2 cellular contexts compared by ENCODE assay signal in the genomic region with DNA sequence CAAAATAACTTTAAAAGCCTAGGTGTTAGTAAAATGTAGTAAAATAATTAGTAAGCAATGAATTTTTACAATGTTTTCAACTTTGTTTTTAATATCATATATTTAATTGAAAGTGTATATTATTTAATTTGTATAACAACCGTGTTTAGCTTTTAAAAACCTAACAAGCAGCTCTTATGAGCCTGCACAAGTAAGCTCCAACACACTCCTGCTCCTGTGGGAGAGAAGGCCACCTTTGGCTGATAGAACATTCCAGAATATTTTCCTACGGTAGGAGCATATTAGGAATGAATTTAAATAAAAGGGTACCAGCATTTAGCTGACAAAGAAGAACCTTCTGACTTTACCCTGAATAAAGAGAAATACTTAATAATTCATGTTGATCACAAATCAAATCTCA.
TF ChIP-seq lines count a peak whose summit lies in the region.

No MANE protein-coding gene starts in this region.

TF ChIP-seq in SK-N-SH treated with all-trans-retinoic acid at 6 μM for 48 hours, 23 proteins besides CTCF, POLR2A, EP300 and RAD21 (continued from another document):
- TF ChIP-seq, protein P1, sequence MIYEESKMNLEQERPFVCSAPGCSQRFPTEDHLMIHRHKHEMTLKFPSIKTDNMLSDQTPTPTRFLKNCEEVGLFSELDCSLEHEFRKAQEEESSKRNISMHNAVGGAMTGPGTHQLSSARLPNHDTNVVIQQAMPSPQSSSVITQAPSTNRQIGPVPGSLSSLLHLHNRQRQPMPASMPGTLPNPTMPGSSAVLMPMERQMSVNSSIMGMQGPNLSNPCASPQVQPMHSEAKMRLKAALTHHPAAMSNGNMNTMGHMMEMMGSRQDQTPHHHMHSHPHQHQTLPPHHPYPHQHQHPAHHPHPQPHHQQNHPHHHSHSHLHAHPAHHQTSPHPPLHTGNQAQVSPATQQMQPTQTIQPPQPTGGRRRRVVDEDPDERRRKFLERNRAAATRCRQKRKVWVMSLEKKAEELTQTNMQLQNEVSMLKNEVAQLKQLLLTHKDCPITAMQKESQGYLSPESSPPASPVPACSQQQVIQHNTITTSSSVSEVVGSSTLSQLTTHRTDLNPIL (CRISPR knock-in tag; IDR thresholded peaks at IDR 0.05; ENCODE audit: low read depth), result no peak
- TF ChIP-seq ZFP3 (CRISPR knock-in tag; IDR thresholded peaks at IDR 0.05) (no peak), ZNF8 (CRISPR knock-in tag; IDR thresholded peaks at IDR 0.05) (no peak), ZNF565 (CRISPR knock-in tag; conservative IDR thresholded peaks at IDR 0.05; ENCODE audit: low read depth) (no peak), RARB (CRISPR knock-in tag; IDR thresholded peaks at IDR 0.05) (no peak), CSDC2 (CRISPR knock-in tag; IDR thresholded peaks at IDR 0.05) (no peak), TCF4 (CRISPR knock-in tag; IDR thresholded peaks at IDR 0.05; ENCODE audit: borderline replicate concordance) (no peak), ISL1 (CRISPR knock-in tag; IDR thresholded peaks at IDR 0.05) (no peak), ARNTL (CRISPR knock-in tag; IDR thresholded peaks at IDR 0.05; ENCODE audit: borderline replicate concordance, low read depth) (no peak)
- TF ChIP-seq, protein P2, sequence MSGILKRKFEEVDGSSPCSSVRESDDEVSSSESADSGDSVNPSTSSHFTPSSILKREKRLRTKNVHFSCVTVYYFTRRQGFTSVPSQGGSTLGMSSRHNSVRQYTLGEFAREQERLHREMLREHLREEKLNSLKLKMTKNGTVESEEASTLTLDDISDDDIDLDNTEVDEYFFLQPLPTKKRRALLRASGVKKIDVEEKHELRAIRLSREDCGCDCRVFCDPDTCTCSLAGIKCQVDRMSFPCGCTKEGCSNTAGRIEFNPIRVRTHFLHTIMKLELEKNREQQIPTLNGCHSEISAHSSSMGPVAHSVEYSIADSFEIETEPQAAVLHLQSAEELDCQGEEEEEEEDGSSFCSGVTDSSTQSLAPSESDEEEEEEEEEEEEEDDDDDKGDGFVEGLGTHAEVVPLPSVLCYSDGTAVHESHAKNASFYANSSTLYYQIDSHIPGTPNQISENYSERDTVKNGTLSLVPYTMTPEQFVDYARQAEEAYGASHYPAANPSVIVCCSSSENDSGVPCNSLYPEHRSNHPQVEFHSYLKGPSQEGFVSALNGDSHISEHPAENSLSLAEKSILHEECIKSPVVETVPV (CRISPR knock-in tag; IDR thresholded peaks at IDR 0.05), result no peak
- TF ChIP-seq, protein P3, sequence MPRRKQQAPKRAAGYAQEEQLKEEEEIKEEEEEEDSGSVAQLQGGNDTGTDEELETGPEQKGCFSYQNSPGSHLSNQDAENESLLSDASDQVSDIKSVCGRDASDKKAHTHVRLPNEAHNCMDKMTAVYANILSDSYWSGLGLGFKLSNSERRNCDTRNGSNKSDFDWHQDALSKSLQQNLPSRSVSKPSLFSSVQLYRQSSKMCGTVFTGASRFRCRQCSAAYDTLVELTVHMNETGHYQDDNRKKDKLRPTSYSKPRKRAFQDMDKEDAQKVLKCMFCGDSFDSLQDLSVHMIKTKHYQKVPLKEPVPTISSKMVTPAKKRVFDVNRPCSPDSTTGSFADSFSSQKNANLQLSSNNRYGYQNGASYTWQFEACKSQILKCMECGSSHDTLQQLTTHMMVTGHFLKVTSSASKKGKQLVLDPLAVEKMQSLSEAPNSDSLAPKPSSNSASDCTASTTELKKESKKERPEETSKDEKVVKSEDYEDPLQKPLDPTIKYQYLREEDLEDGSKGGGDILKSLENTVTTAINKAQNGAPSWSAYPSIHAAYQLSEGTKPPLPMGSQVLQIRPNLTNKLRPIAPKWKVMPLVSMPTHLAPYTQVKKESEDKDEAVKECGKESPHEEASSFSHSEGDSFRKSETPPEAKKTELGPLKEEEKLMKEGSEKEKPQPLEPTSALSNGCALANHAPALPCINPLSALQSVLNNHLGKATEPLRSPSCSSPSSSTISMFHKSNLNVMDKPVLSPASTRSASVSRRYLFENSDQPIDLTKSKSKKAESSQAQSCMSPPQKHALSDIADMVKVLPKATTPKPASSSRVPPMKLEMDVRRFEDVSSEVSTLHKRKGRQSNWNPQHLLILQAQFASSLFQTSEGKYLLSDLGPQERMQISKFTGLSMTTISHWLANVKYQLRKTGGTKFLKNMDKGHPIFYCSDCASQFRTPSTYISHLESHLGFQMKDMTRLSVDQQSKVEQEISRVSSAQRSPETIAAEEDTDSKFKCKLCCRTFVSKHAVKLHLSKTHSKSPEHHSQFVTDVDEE (CRISPR knock-in tag; IDR thresholded peaks at IDR 0.05), result no peak

TF ChIP-seq in GM23338, 12 proteins besides CTCF, POLR2A, EP300 and RAD21 (continued from another document):
- TF ChIP-seq, protein P4, sequence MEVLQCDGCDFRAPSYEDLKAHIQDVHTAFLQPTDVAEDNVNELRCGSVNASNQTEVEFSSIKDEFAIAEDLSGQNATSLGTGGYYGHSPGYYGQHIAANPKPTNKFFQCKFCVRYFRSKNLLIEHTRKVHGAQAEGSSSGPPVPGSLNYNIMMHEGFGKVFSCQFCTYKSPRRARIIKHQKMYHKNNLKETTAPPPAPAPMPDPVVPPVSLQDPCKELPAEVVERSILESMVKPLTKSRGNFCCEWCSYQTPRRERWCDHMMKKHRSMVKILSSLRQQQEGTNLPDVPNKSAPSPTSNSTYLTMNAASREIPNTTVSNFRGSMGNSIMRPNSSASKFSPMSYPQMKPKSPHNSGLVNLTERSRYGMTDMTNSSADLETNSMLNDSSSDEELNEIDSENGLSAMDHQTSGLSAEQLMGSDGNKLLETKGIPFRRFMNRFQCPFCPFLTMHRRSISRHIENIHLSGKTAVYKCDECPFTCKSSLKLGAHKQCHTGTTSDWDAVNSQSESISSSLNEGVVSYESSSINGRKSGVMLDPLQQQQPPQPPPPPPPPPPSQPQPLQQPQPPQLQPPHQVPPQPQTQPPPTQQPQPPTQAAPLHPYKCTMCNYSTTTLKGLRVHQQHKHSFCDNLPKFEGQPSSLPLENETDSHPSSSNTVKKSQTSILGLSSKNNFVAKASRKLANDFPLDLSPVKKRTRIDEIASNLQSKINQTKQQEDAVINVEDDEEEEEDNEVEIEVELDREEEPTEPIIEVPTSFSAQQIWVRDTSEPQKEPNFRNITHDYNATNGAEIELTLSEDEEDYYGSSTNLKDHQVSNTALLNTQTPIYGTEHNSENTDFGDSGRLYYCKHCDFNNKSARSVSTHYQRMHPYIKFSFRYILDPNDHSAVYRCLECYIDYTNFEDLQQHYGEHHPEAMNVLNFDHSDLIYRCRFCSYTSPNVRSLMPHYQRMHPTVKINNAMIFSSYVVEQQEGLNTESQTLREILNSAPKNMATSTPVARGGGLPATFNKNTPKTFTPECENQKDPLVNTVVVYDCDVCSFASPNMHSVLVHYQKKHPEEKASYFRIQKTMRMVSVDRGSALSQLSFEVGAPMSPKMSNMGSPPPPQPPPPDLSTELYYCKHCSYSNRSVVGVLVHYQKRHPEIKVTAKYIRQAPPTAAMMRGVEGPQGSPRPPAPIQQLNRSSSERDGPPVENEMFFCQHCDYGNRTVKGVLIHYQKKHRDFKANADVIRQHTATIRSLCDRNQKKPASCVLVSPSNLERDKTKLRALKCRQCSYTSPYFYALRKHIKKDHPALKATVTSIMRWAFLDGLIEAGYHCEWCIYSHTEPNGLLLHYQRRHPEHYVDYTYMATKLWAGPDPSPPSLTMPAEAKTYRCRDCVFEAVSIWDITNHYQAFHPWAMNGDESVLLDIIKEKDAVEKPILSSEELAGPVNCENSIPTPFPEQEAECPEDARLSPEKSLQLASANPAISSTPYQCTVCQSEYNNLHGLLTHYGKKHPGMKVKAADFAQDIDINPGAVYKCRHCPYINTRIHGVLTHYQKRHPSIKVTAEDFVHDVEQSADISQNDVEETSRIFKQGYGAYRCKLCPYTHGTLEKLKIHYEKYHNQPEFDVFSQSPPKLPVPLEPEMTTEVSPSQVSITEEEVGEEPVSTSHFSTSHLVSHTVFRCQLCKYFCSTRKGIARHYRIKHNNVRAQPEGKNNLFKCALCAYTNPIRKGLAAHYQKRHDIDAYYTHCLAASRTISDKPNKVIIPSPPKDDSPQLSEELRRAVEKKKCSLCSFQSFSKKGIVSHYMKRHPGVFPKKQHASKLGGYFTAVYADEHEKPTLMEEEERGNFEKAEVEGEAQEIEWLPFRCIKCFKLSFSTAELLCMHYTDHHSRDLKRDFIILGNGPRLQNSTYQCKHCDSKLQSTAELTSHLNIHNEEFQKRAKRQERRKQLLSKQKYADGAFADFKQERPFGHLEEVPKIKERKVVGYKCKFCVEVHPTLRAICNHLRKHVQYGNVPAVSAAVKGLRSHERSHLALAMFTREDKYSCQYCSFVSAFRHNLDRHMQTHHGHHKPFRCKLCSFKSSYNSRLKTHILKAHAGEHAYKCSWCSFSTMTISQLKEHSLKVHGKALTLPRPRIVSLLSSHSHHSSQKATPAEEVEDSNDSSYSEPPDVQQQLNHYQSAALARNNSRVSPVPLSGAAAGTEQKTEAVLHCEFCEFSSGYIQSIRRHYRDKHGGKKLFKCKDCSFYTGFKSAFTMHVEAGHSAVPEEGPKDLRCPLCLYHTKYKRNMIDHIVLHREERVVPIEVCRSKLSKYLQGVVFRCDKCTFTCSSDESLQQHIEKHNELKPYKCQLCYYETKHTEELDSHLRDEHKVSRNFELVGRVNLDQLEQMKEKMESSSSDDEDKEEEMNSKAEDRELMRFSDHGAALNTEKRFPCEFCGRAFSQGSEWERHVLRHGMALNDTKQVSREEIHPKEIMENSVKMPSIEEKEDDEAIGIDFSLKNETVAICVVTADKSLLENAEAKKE (CRISPR knock-in tag; IDR thresholded peaks at IDR 0.05), result no peak
- no peak for TF ChIP-seq JUNB (IDR thresholded peaks at IDR 0.05; ENCODE audit: unreplicated experiment)
- TF ChIP-seq CREB1 (CRISPR knock-in tag; IDR thresholded peaks at IDR 0.05; ENCODE audit: low read depth), result no peak
- TF ChIP-seq ZNF114 (CRISPR knock-in tag; IDR thresholded peaks at IDR 0.05), result no peak
